ENCODE assay signal across 21 cellular contexts in genomic region chr1:45456531-45456930, GRCh38.
"Had no signal": no experiment of that assay in that cellular context is flagged by ENCODE, and none has a peak within 500 bp of the region (broad histone marks: within the 10 kb centered on the region; RNA-seq: fewer than 3 reads in every experiment).

No MANE protein-coding gene starts in this region.

- H3K9ac ChIP-seq: SK-N-SH had no signal

- H3K4me2 ChIP-seq: SK-N-SH had no signal

- DNase-seq: KBM-7, MV-4-11, NCI-H1048, NCI-H1105, NCI-H1417 treated with DMSO at 0.1 percent for 48 hours, NCI-H146, NCI-H187, NCI-H2029, NCI-H2081 treated with DMSO at 0.1 percent for 48 hours, NCI-H2171, NCI-H226, NCI-H446, NCI-H510A, NCI-H524 treated with DMSO at 0.1 percent for 48 hours, NCI-H69, NCI-H774, Right ventricle myocardium superior, RPMI8226, SIG-M5, SK-N-SH, SW 1271 had no signal

- H3K9me3 ChIP-seq: SK-N-SH had no signal
